Comparison of ENCODE assay signal across 8 cellular contexts in genomic region chr15:33201376-33202189, GRCh38. TPM values are rescaled to one million over a fixed set of nuclear protein-coding genes. Genes with fewer than 3 reads are reported as not detected.
DNase-seq lines count a peak whose midpoint lies in the region; ATAC-seq and TF ChIP-seq lines count a peak whose summit lies in the region.

No MANE protein-coding gene starts in this region.

- H3K9ac ChIP-seq in endocrine pancreas (ENCODE audit: control insufficient read depth, insufficient read depth, low read length) = no peak overlapping the region

- DNase-seq in NCI-H82 (lab: John Stamatoyannopoulos, UW) (peak; percentile 73), NCI-H82 treated with DMSO at 0.1 percent for 48 hours (lab: John Stamatoyannopoulos, UW; ENCODE audit: unreplicated experiment) (no peak), NCI-H2107 (lab: John Stamatoyannopoulos, UW) (peak; percentile 7), stomach (peak; percentile 71)
- DNase-seq in activated CD4-positive, alpha-beta T cell treated with anti-CD3 and anti-CD28 coated beads, Interleukin-2, amount 50 U/mL, for 4 hours = peak; percentile 46 to 55
- peak in 8 of 9 donors; percentile 3 to 67 (median 19) for DNase-seq in naive thymus-derived CD4-positive, alpha-beta T cell

- WGBS in stomach, 5 donors = 26 to 34% (median 32%) methylated on average over 11 of the region's 11 CpGs

- peak overlapping the region; percentile 36 for H3K27ac ChIP-seq in naive thymus-derived CD4-positive, alpha-beta T cell (ENCODE audit: low read depth, low read length)
- H3K27ac ChIP-seq in stomach = peak overlapping the region in 2 of 5 donors; percentile 33 to 69

- POLR2A ChIA-PET in naive thymus-derived CD4-positive, alpha-beta T cell (lab: Charles Lee) = no interaction called here

- CTCF ChIA-PET in naive thymus-derived CD4-positive, alpha-beta T cell (lab: Charles Lee) = interaction anchor here (0.6 to 1.7 kb wide), 5 partner anchors 9 to 94 kb away, joined by 3 to 4 read pairs (median 3); no protein-coding TSS in a partner anchor

- no peaks in the 10 kb centered on the region for H3K9me3 Mint-ChIP-seq in naive thymus-derived CD4-positive, alpha-beta T cell

- intact Hi-C loops in naive thymus-derived CD4-positive, alpha-beta T cell (cut with micrococcal nuclease) = loop anchor here in 1 of 2 donors (1.0 to 2.0 kb wide), 2 partner anchors 7 to 73 kb away; partner anchors contain the start of gene FMN1
- intact Hi-C loops in stomach (cut with DNase I; ENCODE audit: low total_unique reads) = no loop called here

- H3K36me3 ChIP-seq in endocrine pancreas (ENCODE audit: control insufficient read depth, insufficient read depth, low read length) = no peaks in the 10 kb centered on the region
- H3K36me3 ChIP-seq in naive thymus-derived CD4-positive, alpha-beta T cell (ENCODE audit: control insufficient read depth in 2 of 3, insufficient read depth in 3 of 3, low read length in 3 of 3) = no peaks in the 10 kb centered on the region
- no peaks in the 10 kb centered on the region for H3K36me3 ChIP-seq in stomach

- H3K27me3 ChIP-seq in endocrine pancreas (ENCODE audit: control insufficient read depth, insufficient read depth, low read length) = no peaks in the 10 kb centered on the region
- no peaks in the 10 kb centered on the region for H3K27me3 ChIP-seq in naive thymus-derived CD4-positive, alpha-beta T cell (ENCODE audit: control insufficient read depth in 2 of 2, insufficient read depth in 2 of 2, low read length in 2 of 2)
- no peaks in the 10 kb centered on the region for H3K27me3 ChIP-seq in stomach

- TF ChIP-seq POLR2A in stomach (IDR thresholded peaks at IDR 0.05) = no peak

- H3K9me3 ChIP-seq in endocrine pancreas (ENCODE audit: control insufficient read depth, low read length) (no peaks in the 10 kb centered on the region), stomach (no peaks in the 10 kb centered on the region)
- no peaks in the 10 kb centered on the region for H3K9me3 ChIP-seq in naive thymus-derived CD4-positive, alpha-beta T cell (ENCODE audit: control insufficient read depth in 2 of 3, low read length in 3 of 3)

- no peaks in the 10 kb centered on the region for H3K36me3 Mint-ChIP-seq in naive thymus-derived CD4-positive, alpha-beta T cell

- peak overlapping the region; percentile 34 to 79 (median 74) for H3K4me3 Mint-ChIP-seq in naive thymus-derived CD4-positive, alpha-beta T cell

- TF ChIP-seq CTCF in stomach (IDR thresholded peaks at IDR 0.05) = no peak

- no peak for TF ChIP-seq EP300 in stomach (IDR thresholded peaks at IDR 0.05)

- H3K4me1 Mint-ChIP-seq in naive thymus-derived CD4-positive, alpha-beta T cell = peaks cover 0 to 30% (median 14%) of the 10 kb centered on the region in 7 donors

- peak overlapping the region; percentile 5 to 89 (median 74) for H3K27ac Mint-ChIP-seq in naive thymus-derived CD4-positive, alpha-beta T cell

- H3K4me3 ChIP-seq in endocrine pancreas (ENCODE audit: control insufficient read depth, insufficient read depth, low read length) (peak overlapping the region; percentile 71), stomach (peak overlapping the region; percentile 7 to 29 (median 24))
- peak overlapping the region; percentile 43 for H3K4me3 ChIP-seq in naive thymus-derived CD4-positive, alpha-beta T cell (ENCODE audit: low read length)

- peak; percentile 65 for ATAC-seq in HG02840 (IDR thresholded peaks at IDR 0.05; ENCODE audit: low FRiP score, unreplicated experiment)
- ATAC-seq in naive thymus-derived CD4-positive, alpha-beta T cell = peak; percentile 88

- peaks cover 15% of the 10 kb centered on the region for H3K4me1 ChIP-seq in endocrine pancreas (ENCODE audit: control insufficient read depth, insufficient read depth, low read length)
- peaks cover 0 to 4% of the 10 kb centered on the region in 2 donors for H3K4me1 ChIP-seq in naive thymus-derived CD4-positive, alpha-beta T cell (ENCODE audit: control insufficient read depth in 2 of 2, insufficient read depth in 2 of 2, low read length in 2 of 2)
- H3K4me1 ChIP-seq in stomach = peaks cover 0 to 20% (median 9%) of the 10 kb centered on the region in 4 donors

- peaks cover 0 to 12% (median 0%) of the 10 kb centered on the region in 5 donors for H3K27me3 Mint-ChIP-seq in naive thymus-derived CD4-positive, alpha-beta T cell

RNA-seq across cellular contexts. Expression of gene FMN1, which starts 7.1 kb away (rescaled TPM):
- total RNA-seq in naive thymus-derived CD4-positive, alpha-beta T cell = 10 to 100 TPM in 2 of 5 experiments, under 1 TPM in 3; 0.02 to 32.2 (median 0.70) TPM
- 1 to 10 TPM in 1 of 2 donors, not detected in 1; 1.4 TPM for polyA plus RNA-seq in naive thymus-derived CD4-positive, alpha-beta T cell
- 10 to 100 TPM; 16.5 to 58.0 (median 40.8) TPM for total RNA-seq in stomach
- polyA plus RNA-seq in stomach = 1 to 10 TPM in 2 of 3 donors, under 1 TPM in 1; 0.40 to 4.1 (median 1.7) TPM
